In the genomic region with DNA sequence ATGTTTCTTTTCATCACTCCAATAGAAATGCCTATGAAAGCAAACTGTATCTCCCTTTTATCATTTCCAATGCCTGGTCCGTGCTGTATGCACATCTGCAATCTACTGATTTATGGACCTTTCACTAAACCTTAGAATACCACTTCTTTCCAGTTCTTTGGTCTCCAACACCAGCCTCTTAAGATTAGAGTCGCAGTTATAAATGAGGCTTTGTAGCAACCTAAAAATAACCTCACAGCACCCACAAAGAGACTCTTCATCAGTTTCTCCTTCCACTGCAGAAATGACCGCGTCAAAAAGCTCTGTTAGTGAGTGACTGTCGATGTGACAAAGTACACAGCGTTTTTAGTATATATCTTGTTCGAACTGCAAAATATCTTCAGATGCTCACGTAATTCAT, we compare ENCODE assay signal across 26 cellular contexts.
"Had no signal": no experiment of that assay in that cellular context is flagged by ENCODE, and none has a peak within 500 bp of the region (broad histone marks: within the 10 kb centered on the region; RNA-seq: fewer than 3 reads in every experiment).

No MANE protein-coding gene starts in this region.

- H3K9me3 ChIP-seq: breast epithelium had no signal

- ATAC-seq: activated T-helper 17 cell treated with anti-CD3 and anti-CD28 coated beads, Interleukin-2, amount 50 U/mL, for 72 hours; T-cell had no signal

- H3K27ac ChIP-seq: breast epithelium, SK-N-MC, VCaP had no signal

- H3K36me3 ChIP-seq: breast epithelium had no signal

- H3K4me1 ChIP-seq: breast epithelium had no signal

- DNase-seq: activated CD4-positive, alpha-beta memory T cell treated with anti-CD3 and anti-CD28 coated beads for 36 hours; activated CD4-positive, alpha-beta T cell treated with anti-CD3 and anti-CD28 coated beads, Interleukin-2, amount 10 ng/mL, durations not matched to agents 7 days and 5 days; activated CD4-positive, CD25-positive, alpha-beta regulatory T cell; activated CD8-positive, alpha-beta memory T cell treated with anti-CD3 and anti-CD28 coated beads for 24 hours; activated gamma-delta T cell; activated naive CD4-positive, alpha-beta T cell treated with anti-CD3 and anti-CD28 coated beads, Interleukin-2, amount 10 ng/mL, durations not matched to agents 7 days and 5 days; activated naive CD8-positive, alpha-beta T cell treated with anti-CD3 and anti-CD28 coated beads, Interleukin-2, amount 10 ng/mL, durations not matched to agents 7 days and 5 days; activated T-cell treated with anti-CD3 and anti-CD28 coated beads for 4 hours; activated T-cell treated with anti-CD3 and anti-CD28 coated beads, Interleukin-2, amount 50 U/mL, for 48 hours; aorta; central memory CD4-positive, alpha-beta T cell; Kasumi-1; KBM-7; NCI-H1105 treated with DMSO at 0.1 percent for 48 hours; NCI-H1436 treated with DMSO at 0.1 percent for 48 hours; NCI-H187; NCI-H2081 treated with DMSO at 0.1 percent for 48 hours; NCI-H446; SIG-M5; T-cell; T-helper 2 cell; T1000 had no signal

- H3K4me3 ChIP-seq: breast epithelium, SK-N-MC had no signal
